ENCODE assay signal across 11 cellular contexts in genomic region chr1:156662588-156663055, GRCh38. TPM values are rescaled to one million over a fixed set of nuclear protein-coding genes. Genes with fewer than 3 reads are reported as not detected.
DNase-seq lines count a peak whose midpoint lies in the region; ATAC-seq and TF ChIP-seq lines count a peak whose summit lies in the region.
"Had no signal": no experiment of that assay in that cellular context is flagged by ENCODE, and none has a peak within 500 bp of the region (broad histone marks: within the 10 kb centered on the region; RNA-seq: fewer than 3 reads in every experiment).

No MANE protein-coding gene starts in this region.

- no peak for DNase-seq in activated CD8-positive, alpha-beta T cell treated with anti-CD3 and anti-CD28 coated beads, Interleukin-2, amount 10 ng/mL, durations not matched to agents 7 days and 5 days
- no peak for DNase-seq in activated CD8-positive, alpha-beta T cell treated with anti-CD3 and anti-CD28 coated beads for 36 hours
- no peak for DNase-seq in thyroid gland
- no peak for DNase-seq in left colon

- intact Hi-C loops in activated CD8-positive, alpha-beta T cell treated with anti-CD3 and anti-CD28 coated beads for 36 hours (cut with micrococcal nuclease): no loop called here
- intact Hi-C loops in thyroid gland (cut with DNase I): no loop called here
- intact Hi-C loops in left colon (cut with DNase I, micrococcal nuclease): no loop called here

- no peak overlapping the region for H3K4me3 ChIP-seq in mesodermal cell (ENCODE audit: extremely low read depth, insufficient read depth, low read length, poor library complexity, severe bottlenecking)
- H3K4me3 ChIP-seq in thyroid gland (replicated peaks in 1 of 3): no peak overlapping the region
- H3K4me3 ChIP-seq: SK-N-MC had no signal

- peak overlapping the region; percentile 7 for H3K27ac Mint-ChIP-seq in activated CD8-positive, alpha-beta T cell treated with anti-CD3 and anti-CD28 coated beads, Interleukin-2, amount 10 ng/mL, durations not matched to agents 7 days and 5 days
- no peak overlapping the region for H3K27ac Mint-ChIP-seq in activated CD8-positive, alpha-beta T cell treated with anti-CD3 and anti-CD28 coated beads for 36 hours
- H3K27ac Mint-ChIP-seq in brain: peak overlapping the region; percentile 88 to 98 (median 95)

- H3K27ac ChIP-seq in mesodermal cell (ENCODE audit: low read depth, low read length, severe bottlenecking) (peak overlapping the region; percentile 97), thyroid gland (peak overlapping the region; percentile 21 to 58 (median 44))
- H3K27ac ChIP-seq: SK-N-MC had no signal

- ATAC-seq in activated CD8-positive, alpha-beta T cell treated with anti-CD3 and anti-CD28 coated beads, Interleukin-2, amount 10 ng/mL, durations not matched to agents 7 days and 5 days: no peak
- no peak for ATAC-seq in activated CD8-positive, alpha-beta T cell treated with anti-CD3 and anti-CD28 coated beads for 36 hours
- ATAC-seq in HG02852 (IDR thresholded peaks at IDR 0.05; ENCODE audit: unreplicated experiment): no peak
- ATAC-seq in left colon: no peak
- ATAC-seq in HG02678 (IDR thresholded peaks at IDR 0.05; ENCODE audit: unreplicated experiment): no peak

- H3K36me3 Mint-ChIP-seq in activated CD8-positive, alpha-beta T cell treated with anti-CD3 and anti-CD28 coated beads, Interleukin-2, amount 10 ng/mL, durations not matched to agents 7 days and 5 days (ENCODE audit: low read depth): no peaks in the 10 kb centered on the region
- H3K36me3 Mint-ChIP-seq in activated CD8-positive, alpha-beta T cell treated with anti-CD3 and anti-CD28 coated beads for 36 hours (ENCODE audit: low read depth): no peaks in the 10 kb centered on the region
- H3K36me3 Mint-ChIP-seq in brain: no peaks in the 10 kb centered on the region

- peaks cover 73% of the 10 kb centered on the region for H3K4me1 Mint-ChIP-seq in activated CD8-positive, alpha-beta T cell treated with anti-CD3 and anti-CD28 coated beads, Interleukin-2, amount 10 ng/mL, durations not matched to agents 7 days and 5 days (ENCODE audit: low read depth)
- H3K4me1 Mint-ChIP-seq in activated CD8-positive, alpha-beta T cell treated with anti-CD3 and anti-CD28 coated beads for 36 hours (ENCODE audit: low read depth): peaks cover 33% of the 10 kb centered on the region
- peaks cover 90% of the 10 kb centered on the region for H3K4me1 Mint-ChIP-seq in brain

- no peaks in the 10 kb centered on the region for H3K27me3 ChIP-seq in thyroid gland

- TF ChIP-seq POLR2A in thyroid gland (IDR thresholded peaks at IDR 0.05): no peak

- H3K9me3 ChIP-seq in mesodermal cell (ENCODE audit: control insufficient read depth, low read length) (no peaks in the 10 kb centered on the region), thyroid gland (no peaks in the 10 kb centered on the region)

- WGBS in mesodermal cell (ENCODE audit: insufficient coverage in 2 of 2), 2 experiments: 87 to 88% methylated on average over 9 of the region's 9 CpGs
- 73 to 90% methylated on average over 8 to 9 of the region's 9 CpGs for WGBS in thyroid gland, 2 donors

- peaks cover 11% of the 10 kb centered on the region for H3K27me3 Mint-ChIP-seq in activated CD8-positive, alpha-beta T cell treated with anti-CD3 and anti-CD28 coated beads, Interleukin-2, amount 10 ng/mL, durations not matched to agents 7 days and 5 days (ENCODE audit: low read depth)
- H3K27me3 Mint-ChIP-seq in activated CD8-positive, alpha-beta T cell treated with anti-CD3 and anti-CD28 coated beads for 36 hours: peaks cover 4% of the 10 kb centered on the region
- peaks cover 11% of the 10 kb centered on the region for H3K27me3 Mint-ChIP-seq in brain

- H3K36me3 ChIP-seq in mesodermal cell (ENCODE audit: control insufficient read depth, insufficient read depth, low read length) (no peaks in the 10 kb centered on the region), thyroid gland (no peaks in the 10 kb centered on the region)

- POLR2A ChIA-PET in activated CD8-positive, alpha-beta T cell treated with anti-CD3 and anti-CD28 coated beads, Interleukin-2, amount 10 ng/mL, durations not matched to agents 7 days and 5 days (lab: Charles Lee): interaction anchor here (1.3 kb wide), 1 partner anchor 66 kb away, joined by 4 read pairs; the partner anchor contains the start of genes ISG20L2 and METTL25B
- POLR2A ChIA-PET in activated CD8-positive, alpha-beta T cell treated with anti-CD3 and anti-CD28 coated beads for 36 hours (lab: Charles Lee): interaction anchor here (1.3 kb wide), 1 partner anchor 14 kb away, joined by 5 read pairs; the partner anchor contains the start of gene NES

- H3K4me1 ChIP-seq in mesodermal cell (ENCODE audit: control insufficient read depth, insufficient read depth, low read length, poor library complexity, severe bottlenecking): peaks cover 74% of the 10 kb centered on the region
- peaks cover 13 to 73% of the 10 kb centered on the region in 2 donors for H3K4me1 ChIP-seq in thyroid gland

- no peaks in the 10 kb centered on the region for H3K9me3 Mint-ChIP-seq in activated CD8-positive, alpha-beta T cell treated with anti-CD3 and anti-CD28 coated beads, Interleukin-2, amount 10 ng/mL, durations not matched to agents 7 days and 5 days (ENCODE audit: insufficient read depth)
- H3K9me3 Mint-ChIP-seq in activated CD8-positive, alpha-beta T cell treated with anti-CD3 and anti-CD28 coated beads for 36 hours: no peaks in the 10 kb centered on the region
- peaks cover 0 to 3% (median 0%) of the 10 kb centered on the region in 5 experiments for H3K9me3 Mint-ChIP-seq in brain

- CTCF ChIA-PET in activated CD8-positive, alpha-beta T cell treated with anti-CD3 and anti-CD28 coated beads, Interleukin-2, amount 10 ng/mL, durations not matched to agents 7 days and 5 days (lab: Charles Lee): interaction anchor here (2.0 to 8.5 kb wide), 7 partner anchors 8 to 65 kb away, joined by 5 to 240 read pairs (median 57); partner anchors contain the start of genes CRABP2, ISG20L2, METTL25B and NES
- CTCF ChIA-PET in activated CD8-positive, alpha-beta T cell treated with anti-CD3 and anti-CD28 coated beads for 36 hours (lab: Charles Lee): interaction anchor here (2.1 to 8.6 kb wide), 7 partner anchors 15 to 64 kb away, joined by 9 to 273 read pairs (median 38); partner anchors contain the start of genes BCAN, CRABP2, ISG20L2 and METTL25B

- H3K4me3 Mint-ChIP-seq in activated CD8-positive, alpha-beta T cell treated with anti-CD3 and anti-CD28 coated beads, Interleukin-2, amount 10 ng/mL, durations not matched to agents 7 days and 5 days: no peak overlapping the region
- H3K4me3 Mint-ChIP-seq in activated CD8-positive, alpha-beta T cell treated with anti-CD3 and anti-CD28 coated beads for 36 hours: no peak overlapping the region
- H3K4me3 Mint-ChIP-seq in brain: peak overlapping the region in 4 of 5 experiments; percentile 10 to 76 (median 40)

- no peak for TF ChIP-seq CTCF in activated CD8-positive, alpha-beta T cell treated with anti-CD3 and anti-CD28 coated beads for 36 hours (IDR thresholded peaks at IDR 0.05)
- TF ChIP-seq CTCF in brain (conservative IDR thresholded peaks at IDR 0.05) (no peak), thyroid gland (IDR thresholded peaks at IDR 0.05) (no peak)

RNA-seq across cellular contexts. Expression of gene NES, which starts 14.6 kb away (rescaled TPM):
- total RNA-seq in activated CD8-positive, alpha-beta T cell treated with anti-CD3 and anti-CD28 coated beads, Interleukin-2, amount 10 ng/mL, durations not matched to agents 7 days and 5 days: not detected
- total RNA-seq in activated CD8-positive, alpha-beta T cell treated with anti-CD3 and anti-CD28 coated beads for 36 hours: not detected
- 12.7 TPM for polyA plus RNA-seq in brain (ENCODE audit: insufficient read depth, low read depth, low replicate concordance)
- polyA plus RNA-seq in mesodermal cell (2013, experiment 1 of 2): 217 TPM
- 200 TPM for polyA plus RNA-seq in mesodermal cell (2013, experiment 2 of 2)
- 10 to 100 TPM in 2 of 4 donors, 1 to 10 TPM in 2; 4.3 to 10.4 (median 9.0) TPM for total RNA-seq in thyroid gland
- 1 to 10 TPM; 3.6 to 6.8 TPM for total RNA-seq in left colon

RNA-seq across cellular contexts. Expression of gene BCAN, which starts 20.7 kb away (rescaled TPM):
- not detected for total RNA-seq in activated CD8-positive, alpha-beta T cell treated with anti-CD3 and anti-CD28 coated beads, Interleukin-2, amount 10 ng/mL, durations not matched to agents 7 days and 5 days
- not detected for total RNA-seq in activated CD8-positive, alpha-beta T cell treated with anti-CD3 and anti-CD28 coated beads for 36 hours
- 81.5 TPM for polyA plus RNA-seq in brain (ENCODE audit: insufficient read depth, low read depth, low replicate concordance)
- 0.77 TPM for polyA plus RNA-seq in mesodermal cell (2013, experiment 1 of 2)
- polyA plus RNA-seq in mesodermal cell (2013, experiment 2 of 2): 0.71 TPM
- total RNA-seq in thyroid gland: 1 to 10 TPM in 1 of 4 donors, under 1 TPM in 1, not detected in 2; 0.54 to 1.1 TPM
- total RNA-seq in left colon: not detected
- total RNA-seq: A172 had no signal
- polyA plus RNA-seq: neural cell had no signal

RNA-seq across cellular contexts. Expression of gene CRABP2, which starts 42.8 kb away (rescaled TPM):
- 1 to 10 TPM; 1.3 to 1.9 TPM for total RNA-seq in activated CD8-positive, alpha-beta T cell treated with anti-CD3 and anti-CD28 coated beads, Interleukin-2, amount 10 ng/mL, durations not matched to agents 7 days and 5 days
- total RNA-seq in activated CD8-positive, alpha-beta T cell treated with anti-CD3 and anti-CD28 coated beads for 36 hours: under 1 TPM; 0.78 to 0.90 TPM
- 10.5 TPM for polyA plus RNA-seq in brain (ENCODE audit: insufficient read depth, low read depth, low replicate concordance)
- 675 TPM for polyA plus RNA-seq in mesodermal cell (2013, experiment 1 of 2)
- 571 TPM for polyA plus RNA-seq in mesodermal cell (2013, experiment 2 of 2)
- total RNA-seq in thyroid gland: 10 to 100 TPM in 1 of 4 donors, 1 to 10 TPM in 2, not detected in 1; 3.0 to 15.3 (median 4.5) TPM
- total RNA-seq in left colon: under 1 TPM; 0.73 to 0.98 TPM

RNA-seq across cellular contexts. Expression of gene HAPLN2, which starts 43.4 kb away (rescaled TPM):
- not detected for total RNA-seq in activated CD8-positive, alpha-beta T cell treated with anti-CD3 and anti-CD28 coated beads, Interleukin-2, amount 10 ng/mL, durations not matched to agents 7 days and 5 days
- not detected for total RNA-seq in activated CD8-positive, alpha-beta T cell treated with anti-CD3 and anti-CD28 coated beads for 36 hours
- 69.6 TPM for polyA plus RNA-seq in brain (ENCODE audit: insufficient read depth, low read depth, low replicate concordance)
- polyA plus RNA-seq in mesodermal cell (2013, experiment 1 of 2): 0.52 TPM
- not detected for polyA plus RNA-seq in mesodermal cell (2013, experiment 2 of 2)
- total RNA-seq in thyroid gland: under 1 TPM in 1 of 4 donors, not detected in 3; 0.79 TPM
- total RNA-seq in left colon: not detected

Comparison
In these comparisons a context has a peak if more than half of its experiments do, and no peak if none do; other contexts are left out.
1. H3K4me3 Mint-ChIP-seq: peak in brain (4 of 5); none in activated CD8-positive, alpha-beta T cell treated with anti-CD3 and anti-CD28 coated beads, Interleukin-2, amount 10 ng/mL, durations not matched to agents 7 days and 5 days (single experiment) and activated CD8-positive, alpha-beta T cell treated with anti-CD3 and anti-CD28 coated beads for 36 hours (single experiment).
2. RNA of gene NES, which starts 14.6 kb away (total RNA-seq): 4.3 to 10.4 TPM in thyroid gland and 3.6 to 6.8 TPM in left colon; not detected in activated CD8-positive, alpha-beta T cell treated with anti-CD3 and anti-CD28 coated beads, Interleukin-2, amount 10 ng/mL, durations not matched to agents 7 days and 5 days and not detected in activated CD8-positive, alpha-beta T cell treated with anti-CD3 and anti-CD28 coated beads for 36 hours; every median in the first group is over 4 times any median in the second.